In genomic region chrX:120077590-120077989, GRCh38 we compare ENCODE assay signal across 14 cellular contexts. TPM values are rescaled to one million over a fixed set of nuclear protein-coding genes. Genes with fewer than 3 reads are reported as not detected.
"Had no signal": no experiment of that assay in that cellular context is flagged by ENCODE, and none has a peak within 500 bp of the region (broad histone marks: within the 10 kb centered on the region; RNA-seq: fewer than 3 reads in every experiment).

RHOXF2B (minus strand) TSS chrX:120077690; CDS start chrX:120077552, 138 bp downstream.

RNA-seq across cellular contexts. Expression of gene RHOXF2B, which starts in this region (rescaled TPM):
- total RNA-seq: stomach, subcutaneous adipose tissue, suprapubic skin, temporal lobe, thoracic aorta, tibial nerve, transverse colon, upper lobe of left lung, upper lobe of right lung, ureter, urinary bladder, uterus, vagina had no signal
- polyA plus RNA-seq: stomach, thymus, urinary bladder had no signal
